ENCODE assay signal across 9 cellular contexts in the genomic region with DNA sequence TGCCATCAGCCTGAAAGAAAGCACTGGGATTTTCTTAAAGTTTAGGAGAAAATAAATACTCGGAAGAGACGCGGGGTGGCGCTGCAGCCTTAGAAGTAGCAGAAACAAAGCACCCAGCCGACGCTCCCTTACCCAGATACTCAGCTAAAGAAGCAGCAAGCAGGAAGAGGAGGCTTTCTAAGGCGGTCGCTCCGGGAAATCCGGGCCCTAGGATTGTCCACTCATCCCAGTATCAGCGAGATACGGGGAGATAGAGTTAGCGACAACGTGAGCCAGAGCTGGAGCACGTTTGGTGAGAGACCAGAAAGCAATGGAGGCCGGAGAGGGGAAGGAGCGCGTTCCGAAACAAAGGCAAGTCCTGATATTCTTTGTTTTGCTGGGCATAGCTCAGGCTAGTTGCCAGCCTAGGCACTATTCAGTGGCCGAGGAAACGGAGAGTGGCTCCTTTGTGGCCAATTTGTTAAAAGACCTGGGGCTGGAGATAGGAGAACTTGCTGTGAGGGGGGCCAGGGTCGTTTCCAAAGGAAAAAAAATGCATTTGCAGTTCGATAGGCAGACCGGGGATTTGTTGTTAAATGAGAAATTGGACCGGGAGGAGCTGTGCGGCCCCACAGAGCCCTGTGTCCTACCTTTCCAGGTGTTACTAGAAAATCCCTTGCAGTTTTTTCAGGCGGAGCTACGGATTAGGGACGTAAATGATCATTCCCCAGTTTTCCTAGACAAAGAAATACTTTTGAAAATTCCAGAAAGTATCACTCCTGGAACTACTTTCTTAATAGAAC. TPM values are rescaled to one million over a fixed set of nuclear protein-coding genes. Genes with fewer than 3 reads are reported as not detected.
DNase-seq lines count a peak whose midpoint lies in the region; ATAC-seq and TF ChIP-seq lines count a peak whose summit lies in the region.
"Had no signal": no experiment of that assay in that cellular context is flagged by ENCODE, and none has a peak within 500 bp of the region (broad histone marks: within the 10 kb centered on the region; RNA-seq: fewer than 3 reads in every experiment).

PCDHB2 (plus strand) TSS at position 135 of the 782 bp plus-strand sequence; CDS start at position 311, 176 bp downstream.

- TF ChIP-seq CTCF in psoas muscle (IDR thresholded peaks at IDR 0.05), result peak; percentile 25

- H3K4me1 ChIP-seq in psoas muscle, result no peaks in the 10 kb centered on the region

- 12 to 14% (median 13%) methylated on average over 29 of the region's 29 CpGs for WGBS in psoas muscle, 3 donors

- intact Hi-C loops in psoas muscle (cut with DNase I), result loop anchor here in 1 of 2 donors (10.0 kb wide), 1 partner anchor 470 kb away; no protein-coding TSS in a partner anchor

- ATAC-seq in SK-N-SH treated with all-trans-retinoic acid at 6 μM for 48 hours (peak; percentile 67), psoas muscle (peak in 3 of 4 donors; percentile 39 to 62 (median 46)), GM19452 (IDR thresholded peaks at IDR 0.05; ENCODE audit: unreplicated experiment) (no peak)

- H3K9me3 ChIP-seq in KOPT-K1 (ENCODE audit: insufficient read depth, low read length, poor library complexity, severe bottlenecking) (no peaks in the 10 kb centered on the region), psoas muscle (peaks cover 17% of the 10 kb centered on the region)

- H3K36me3 ChIP-seq in KOPT-K1 (ENCODE audit: insufficient read depth, low read length) (no peaks in the 10 kb centered on the region), psoas muscle (ENCODE audit: insufficient read depth in 1 of 2, low read depth in 1 of 2) (no peaks in the 10 kb centered on the region)

- peak within 1 kb of the TSS; percentile 55 for H3K4me3 ChIP-seq in psoas muscle

- H3K27me3 ChIP-seq in psoas muscle (ENCODE audit: insufficient read depth in 3 of 3, low read length in 2 of 3), result peaks cover 0 to 23% (median 11%) of the 10 kb centered on the region in 3 donors

- DNase-seq in AG08396 (ENCODE audit: low spot score) (peak; percentile 65), glomerular visceral epithelial cell (ENCODE audit: extremely low spot score) (peak; percentile 18), psoas muscle (peak; percentile 39 to 53), dedifferentiated amniotic fluid mesenchymal stem cell (ENCODE audit: extremely low spot score) (no peak)
- no peak for DNase-seq in activated effector memory CD4-positive, alpha-beta T cell treated with Interleukin-2 at 50 U/mL for 16 hours

- H3K27ac ChIP-seq in KOPT-K1 (ENCODE audit: low read depth, low read length, poor library complexity, severe bottlenecking) (peak within 1 kb of the TSS; percentile 41), psoas muscle (no peak within 1 kb of the TSS)
- H3K27ac ChIP-seq: epithelial cell of prostate had no signal

TF ChIP-seq in SK-N-SH treated with all-trans-retinoic acid at 6 μM for 48 hours, 23 proteins besides CTCF, POLR2A, EP300 and RAD21:
- TF ChIP-seq OSR1 (CRISPR knock-in tag; IDR thresholded peaks at IDR 0.05) (no peak), CSDC2 (CRISPR knock-in tag; IDR thresholded peaks at IDR 0.05) (no peak), BACH2 (CRISPR knock-in tag; IDR thresholded peaks at IDR 0.05; ENCODE audit: borderline replicate concordance) (no peak), TSHZ2 (CRISPR knock-in tag; IDR thresholded peaks at IDR 0.05) (no peak), TOX (CRISPR knock-in tag; IDR thresholded peaks at IDR 0.05; ENCODE audit: borderline replicate concordance) (no peak), TCF4 (CRISPR knock-in tag; IDR thresholded peaks at IDR 0.05; ENCODE audit: borderline replicate concordance) (no peak), ZNF70 (CRISPR knock-in tag; IDR thresholded peaks at IDR 0.05) (no peak), PPARA (CRISPR knock-in tag; IDR thresholded peaks at IDR 0.05; ENCODE audit: borderline replicate concordance) (no peak), ZFP3 (CRISPR knock-in tag; IDR thresholded peaks at IDR 0.05) (no peak), RARB (CRISPR knock-in tag; IDR thresholded peaks at IDR 0.05) (no peak), ZFP30 (CRISPR knock-in tag; IDR thresholded peaks at IDR 0.05) (no peak), SNAI2 (CRISPR knock-in tag; IDR thresholded peaks at IDR 0.05) (no peak)
- TF ChIP-seq, protein P1, sequence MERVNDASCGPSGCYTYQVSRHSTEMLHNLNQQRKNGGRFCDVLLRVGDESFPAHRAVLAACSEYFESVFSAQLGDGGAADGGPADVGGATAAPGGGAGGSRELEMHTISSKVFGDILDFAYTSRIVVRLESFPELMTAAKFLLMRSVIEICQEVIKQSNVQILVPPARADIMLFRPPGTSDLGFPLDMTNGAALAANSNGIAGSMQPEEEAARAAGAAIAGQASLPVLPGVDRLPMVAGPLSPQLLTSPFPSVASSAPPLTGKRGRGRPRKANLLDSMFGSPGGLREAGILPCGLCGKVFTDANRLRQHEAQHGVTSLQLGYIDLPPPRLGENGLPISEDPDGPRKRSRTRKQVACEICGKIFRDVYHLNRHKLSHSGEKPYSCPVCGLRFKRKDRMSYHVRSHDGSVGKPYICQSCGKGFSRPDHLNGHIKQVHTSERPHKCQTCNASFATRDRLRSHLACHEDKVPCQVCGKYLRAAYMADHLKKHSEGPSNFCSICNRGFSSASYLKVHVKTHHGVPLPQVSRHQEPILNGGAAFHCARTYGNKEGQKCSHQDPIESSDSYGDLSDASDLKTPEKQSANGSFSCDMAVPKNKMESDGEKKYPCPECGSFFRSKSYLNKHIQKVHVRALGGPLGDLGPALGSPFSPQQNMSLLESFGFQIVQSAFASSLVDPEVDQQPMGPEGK (CRISPR knock-in tag; IDR thresholded peaks at IDR 0.05; ENCODE audit: borderline replicate concordance), result no peak
- TF ChIP-seq, protein P2, sequence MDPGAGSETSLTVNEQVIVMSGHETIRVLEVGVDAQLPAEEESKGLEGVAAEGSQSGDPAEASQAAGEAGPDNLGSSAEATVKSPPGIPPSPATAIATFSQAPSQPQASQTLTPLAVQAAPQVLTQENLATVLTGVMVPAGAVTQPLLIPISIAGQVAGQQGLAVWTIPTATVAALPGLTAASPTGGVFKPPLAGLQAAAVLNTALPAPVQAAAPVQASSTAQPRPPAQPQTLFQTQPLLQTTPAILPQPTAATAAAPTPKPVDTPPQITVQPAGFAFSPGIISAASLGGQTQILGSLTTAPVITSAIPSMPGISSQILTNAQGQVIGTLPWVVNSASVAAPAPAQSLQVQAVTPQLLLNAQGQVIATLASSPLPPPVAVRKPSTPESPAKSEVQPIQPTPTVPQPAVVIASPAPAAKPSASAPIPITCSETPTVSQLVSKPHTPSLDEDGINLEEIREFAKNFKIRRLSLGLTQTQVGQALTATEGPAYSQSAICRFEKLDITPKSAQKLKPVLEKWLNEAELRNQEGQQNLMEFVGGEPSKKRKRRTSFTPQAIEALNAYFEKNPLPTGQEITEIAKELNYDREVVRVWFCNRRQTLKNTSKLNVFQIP (CRISPR knock-in tag; IDR thresholded peaks at IDR 0.05; ENCODE audit: borderline replicate concordance, low read depth), result no peak

RNA-seq across cellular contexts. Expression of gene PCDHB2, which starts in this region (rescaled TPM):
- total RNA-seq in psoas muscle, result 1 to 10 TPM in 2 of 4 donors, under 1 TPM in 2; 0.88 to 1.6 (median 1.2) TPM
- under 1 TPM; 0.30 to 0.61 (median 0.31) TPM for polyA plus RNA-seq in psoas muscle

Comparison
In these comparisons a context has a peak if more than half of its experiments do, and no peak if none do; other contexts are left out.
1. DNase-seq: peak in AG08396 (single experiment), glomerular visceral epithelial cell (single experiment) and psoas muscle (2 of 2); none in dedifferentiated amniotic fluid mesenchymal stem cell (single experiment) and activated effector memory CD4-positive, alpha-beta T cell treated with Interleukin-2 at 50 U/mL for 16 hours (single experiment).